ENCODE assay signal across 1 cellular context in the genomic region with DNA sequence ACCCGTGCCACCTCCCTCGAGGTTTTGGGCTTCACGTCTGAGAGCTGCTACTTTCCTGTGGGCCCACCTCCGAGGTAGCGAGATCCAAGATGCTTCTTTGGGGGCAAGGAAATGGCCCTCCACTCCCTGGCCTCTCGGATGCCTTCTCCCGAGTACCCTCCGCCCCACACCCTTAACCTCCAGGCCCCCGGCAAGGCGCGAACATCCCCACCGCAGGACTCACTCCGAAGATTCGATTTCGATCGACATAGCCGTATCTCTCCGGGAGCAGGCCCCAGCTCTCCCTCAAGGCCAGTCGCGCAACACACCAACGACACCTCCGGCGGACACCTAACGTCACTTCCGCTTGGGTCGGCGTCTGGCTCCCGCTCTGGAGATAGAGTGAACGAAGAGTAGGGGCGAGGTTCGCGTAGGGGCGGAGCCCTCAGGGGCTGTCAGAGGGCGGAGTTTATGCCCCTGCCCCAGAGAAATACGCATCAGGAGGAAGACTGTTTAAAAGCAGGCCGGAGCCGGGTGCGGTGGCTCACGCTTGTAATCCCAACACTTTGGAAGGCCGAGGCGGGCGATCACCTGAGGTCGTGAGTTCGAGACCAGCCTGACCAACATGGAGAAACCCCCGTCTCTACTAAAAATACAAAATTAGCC.
TF ChIP-seq lines count a peak whose summit lies in the region.

A gene (minus strand): TSS at position 315 of the 645 bp plus-strand sequence. CDS start 66 bp downstream, at position 249.

TF ChIP-seq in H1, 55 proteins besides CTCF, POLR2A, EP300 and RAD21 (continued from another document):
- TF ChIP-seq ZNF274 (IDR thresholded peaks at IDR 0.05; ENCODE audit: borderline replicate concordance, extremely low read depth, low read length) (no peak), RBBP5 (IDR thresholded peaks at IDR 0.05; ENCODE audit: borderline replicate concordance, low read depth, low read length) (peak; percentile 80), SAP30 (IDR thresholded peaks at IDR 0.05; ENCODE audit: insufficient read depth, insufficient replicate concordance, low read length) (no peak), CTBP2 (IDR thresholded peaks at IDR 0.05; ENCODE audit: borderline replicate concordance, insufficient read depth, insufficient read length, low read length) (no peak), YY1 (IDR thresholded peaks at IDR 0.05; ENCODE audit: low read depth, low read length) (no peak), GABPA (IDR thresholded peaks at IDR 0.05; ENCODE audit: borderline replicate concordance, insufficient read depth, low read length) (peak; percentile 93), MAFK (IDR thresholded peaks at IDR 0.05; ENCODE audit: low read depth, low read length) (no peak), SUZ12 (IDR thresholded peaks at IDR 0.05; ENCODE audit: low read length) (no peak), JUN (IDR thresholded peaks at IDR 0.05; ENCODE audit: low read depth, low read length) (no peak), HDAC6 (IDR thresholded peaks at IDR 0.05; ENCODE audit: low read depth, low read length) (no peak), CHD1 (IDR thresholded peaks at IDR 0.05; ENCODE audit: low read depth, low read length) (no peak), EZH2 (IDR thresholded peaks at IDR 0.05; ENCODE audit: low read depth, low read length, severe bottlenecking) (no peak), CBX8 (IDR thresholded peaks at IDR 0.05; ENCODE audit: borderline replicate concordance, low read depth, low read length) (no peak), TAF7 (optimal IDR thresholded peaks at IDR 0.05; ENCODE audit: borderline replicate concordance, low read depth, low read length) (peak; percentile 47), RFX5 (IDR thresholded peaks at IDR 0.05; ENCODE audit: borderline replicate concordance, low read depth, low read length) (no peak), HDAC2 (IDR thresholded peaks at IDR 0.05; ENCODE audit: borderline replicate concordance in 1 of 2, low read depth in 2 of 2, low read length in 2 of 2) (no peak), TEAD4 (IDR thresholded peaks at IDR 0.05; ENCODE audit: low read depth, low read length) (no peak), JUND (IDR thresholded peaks at IDR 0.05; ENCODE audit: low read length) (no peak), SP4 (IDR thresholded peaks at IDR 0.05; ENCODE audit: low read length) (no peak), NANOG (IDR thresholded peaks at IDR 0.05; ENCODE audit: insufficient read depth, low read depth, low read length, poor library complexity, severe bottlenecking) (no peak), POLR2AphosphoS5 (IDR thresholded peaks at IDR 0.05; ENCODE audit: low read depth, low read length) (peak; percentile 96), KDM1A (IDR thresholded peaks at IDR 0.05; ENCODE audit: borderline replicate concordance, low read length) (0 out of 2 replicates have a peak, but pooled peaks have one; percentile 83), SRF (IDR thresholded peaks at IDR 0.05; ENCODE audit: low read depth, low read length) (peak; percentile 70; the same call in 1 of the 2 replicates), POU5F1 (IDR thresholded peaks at IDR 0.05; ENCODE audit: low read depth, low read length) (no peak), SIN3A (conservative IDR thresholded peaks at IDR 0.05 in 1 of 2, IDR thresholded peaks at IDR 0.05 in 1 of 2; ENCODE audit: low read depth in 1 of 2, low read length in 2 of 2) (peak in 1 of 2 experiments; percentile 90; a peak in 2 of 4 replicates), CREB1 (IDR thresholded peaks at IDR 0.05) (peak; percentile 99), SIRT6 (IDR thresholded peaks at IDR 0.05; ENCODE audit: low read length) (no peak), ASH2L (IDR thresholded peaks at IDR 0.05; ENCODE audit: low read length) (peak; percentile 90), CHD2 (IDR thresholded peaks at IDR 0.05; ENCODE audit: low read length) (no peak), TAF1 (IDR thresholded peaks at IDR 0.05; ENCODE audit: low read depth, low read length) (peak; percentile 86; the same call in 1 of the 2 replicates), BACH1 (IDR thresholded peaks at IDR 0.05; ENCODE audit: low read length) (no peak), CBX5 (IDR thresholded peaks at IDR 0.05; ENCODE audit: low read depth, low read length) (no peak), EGR1 (IDR thresholded peaks at IDR 0.05; ENCODE audit: borderline replicate concordance, low read depth, low read length) (no peak), BCL11A (IDR thresholded peaks at IDR 0.05; ENCODE audit: low read depth in 2 of 2, low read length in 2 of 2) (no peak), TCF12 (IDR thresholded peaks at IDR 0.05; ENCODE audit: low read depth, low read length) (no peak), BRCA1 (IDR thresholded peaks at IDR 0.05; ENCODE audit: low read depth, low read length) (peak; percentile 44; the same call in 1 of the 2 replicates), SP1 (IDR thresholded peaks at IDR 0.05; ENCODE audit: low read depth, low read length) (no peak), RXRA (IDR thresholded peaks at IDR 0.05; ENCODE audit: insufficient read depth, low read depth, low read length) (no peak), SIX5 (IDR thresholded peaks at IDR 0.05; ENCODE audit: low read depth, low read length) (0 out of 2 replicates have a peak, but pooled peaks have one; percentile 21), SP2 (IDR thresholded peaks at IDR 0.05; ENCODE audit: low read length) (no peak)
- TF ChIP-seq, protein P1, sequence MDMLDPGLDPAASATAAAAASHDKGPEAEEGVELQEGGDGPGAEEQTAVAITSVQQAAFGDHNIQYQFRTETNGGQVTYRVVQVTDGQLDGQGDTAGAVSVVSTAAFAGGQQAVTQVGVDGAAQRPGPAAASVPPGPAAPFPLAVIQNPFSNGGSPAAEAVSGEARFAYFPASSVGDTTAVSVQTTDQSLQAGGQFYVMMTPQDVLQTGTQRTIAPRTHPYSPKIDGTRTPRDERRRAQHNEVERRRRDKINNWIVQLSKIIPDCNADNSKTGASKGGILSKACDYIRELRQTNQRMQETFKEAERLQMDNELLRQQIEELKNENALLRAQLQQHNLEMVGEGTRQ (IDR thresholded peaks at IDR 0.05; ENCODE audit: low read length), result no peak
- TF ChIP-seq, protein P2, sequence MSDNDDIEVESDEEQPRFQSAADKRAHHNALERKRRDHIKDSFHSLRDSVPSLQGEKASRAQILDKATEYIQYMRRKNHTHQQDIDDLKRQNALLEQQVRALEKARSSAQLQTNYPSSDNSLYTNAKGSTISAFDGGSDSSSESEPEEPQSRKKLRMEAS (IDR thresholded peaks at IDR 0.05), result no peak
- TF ChIP-seq, protein P3, sequence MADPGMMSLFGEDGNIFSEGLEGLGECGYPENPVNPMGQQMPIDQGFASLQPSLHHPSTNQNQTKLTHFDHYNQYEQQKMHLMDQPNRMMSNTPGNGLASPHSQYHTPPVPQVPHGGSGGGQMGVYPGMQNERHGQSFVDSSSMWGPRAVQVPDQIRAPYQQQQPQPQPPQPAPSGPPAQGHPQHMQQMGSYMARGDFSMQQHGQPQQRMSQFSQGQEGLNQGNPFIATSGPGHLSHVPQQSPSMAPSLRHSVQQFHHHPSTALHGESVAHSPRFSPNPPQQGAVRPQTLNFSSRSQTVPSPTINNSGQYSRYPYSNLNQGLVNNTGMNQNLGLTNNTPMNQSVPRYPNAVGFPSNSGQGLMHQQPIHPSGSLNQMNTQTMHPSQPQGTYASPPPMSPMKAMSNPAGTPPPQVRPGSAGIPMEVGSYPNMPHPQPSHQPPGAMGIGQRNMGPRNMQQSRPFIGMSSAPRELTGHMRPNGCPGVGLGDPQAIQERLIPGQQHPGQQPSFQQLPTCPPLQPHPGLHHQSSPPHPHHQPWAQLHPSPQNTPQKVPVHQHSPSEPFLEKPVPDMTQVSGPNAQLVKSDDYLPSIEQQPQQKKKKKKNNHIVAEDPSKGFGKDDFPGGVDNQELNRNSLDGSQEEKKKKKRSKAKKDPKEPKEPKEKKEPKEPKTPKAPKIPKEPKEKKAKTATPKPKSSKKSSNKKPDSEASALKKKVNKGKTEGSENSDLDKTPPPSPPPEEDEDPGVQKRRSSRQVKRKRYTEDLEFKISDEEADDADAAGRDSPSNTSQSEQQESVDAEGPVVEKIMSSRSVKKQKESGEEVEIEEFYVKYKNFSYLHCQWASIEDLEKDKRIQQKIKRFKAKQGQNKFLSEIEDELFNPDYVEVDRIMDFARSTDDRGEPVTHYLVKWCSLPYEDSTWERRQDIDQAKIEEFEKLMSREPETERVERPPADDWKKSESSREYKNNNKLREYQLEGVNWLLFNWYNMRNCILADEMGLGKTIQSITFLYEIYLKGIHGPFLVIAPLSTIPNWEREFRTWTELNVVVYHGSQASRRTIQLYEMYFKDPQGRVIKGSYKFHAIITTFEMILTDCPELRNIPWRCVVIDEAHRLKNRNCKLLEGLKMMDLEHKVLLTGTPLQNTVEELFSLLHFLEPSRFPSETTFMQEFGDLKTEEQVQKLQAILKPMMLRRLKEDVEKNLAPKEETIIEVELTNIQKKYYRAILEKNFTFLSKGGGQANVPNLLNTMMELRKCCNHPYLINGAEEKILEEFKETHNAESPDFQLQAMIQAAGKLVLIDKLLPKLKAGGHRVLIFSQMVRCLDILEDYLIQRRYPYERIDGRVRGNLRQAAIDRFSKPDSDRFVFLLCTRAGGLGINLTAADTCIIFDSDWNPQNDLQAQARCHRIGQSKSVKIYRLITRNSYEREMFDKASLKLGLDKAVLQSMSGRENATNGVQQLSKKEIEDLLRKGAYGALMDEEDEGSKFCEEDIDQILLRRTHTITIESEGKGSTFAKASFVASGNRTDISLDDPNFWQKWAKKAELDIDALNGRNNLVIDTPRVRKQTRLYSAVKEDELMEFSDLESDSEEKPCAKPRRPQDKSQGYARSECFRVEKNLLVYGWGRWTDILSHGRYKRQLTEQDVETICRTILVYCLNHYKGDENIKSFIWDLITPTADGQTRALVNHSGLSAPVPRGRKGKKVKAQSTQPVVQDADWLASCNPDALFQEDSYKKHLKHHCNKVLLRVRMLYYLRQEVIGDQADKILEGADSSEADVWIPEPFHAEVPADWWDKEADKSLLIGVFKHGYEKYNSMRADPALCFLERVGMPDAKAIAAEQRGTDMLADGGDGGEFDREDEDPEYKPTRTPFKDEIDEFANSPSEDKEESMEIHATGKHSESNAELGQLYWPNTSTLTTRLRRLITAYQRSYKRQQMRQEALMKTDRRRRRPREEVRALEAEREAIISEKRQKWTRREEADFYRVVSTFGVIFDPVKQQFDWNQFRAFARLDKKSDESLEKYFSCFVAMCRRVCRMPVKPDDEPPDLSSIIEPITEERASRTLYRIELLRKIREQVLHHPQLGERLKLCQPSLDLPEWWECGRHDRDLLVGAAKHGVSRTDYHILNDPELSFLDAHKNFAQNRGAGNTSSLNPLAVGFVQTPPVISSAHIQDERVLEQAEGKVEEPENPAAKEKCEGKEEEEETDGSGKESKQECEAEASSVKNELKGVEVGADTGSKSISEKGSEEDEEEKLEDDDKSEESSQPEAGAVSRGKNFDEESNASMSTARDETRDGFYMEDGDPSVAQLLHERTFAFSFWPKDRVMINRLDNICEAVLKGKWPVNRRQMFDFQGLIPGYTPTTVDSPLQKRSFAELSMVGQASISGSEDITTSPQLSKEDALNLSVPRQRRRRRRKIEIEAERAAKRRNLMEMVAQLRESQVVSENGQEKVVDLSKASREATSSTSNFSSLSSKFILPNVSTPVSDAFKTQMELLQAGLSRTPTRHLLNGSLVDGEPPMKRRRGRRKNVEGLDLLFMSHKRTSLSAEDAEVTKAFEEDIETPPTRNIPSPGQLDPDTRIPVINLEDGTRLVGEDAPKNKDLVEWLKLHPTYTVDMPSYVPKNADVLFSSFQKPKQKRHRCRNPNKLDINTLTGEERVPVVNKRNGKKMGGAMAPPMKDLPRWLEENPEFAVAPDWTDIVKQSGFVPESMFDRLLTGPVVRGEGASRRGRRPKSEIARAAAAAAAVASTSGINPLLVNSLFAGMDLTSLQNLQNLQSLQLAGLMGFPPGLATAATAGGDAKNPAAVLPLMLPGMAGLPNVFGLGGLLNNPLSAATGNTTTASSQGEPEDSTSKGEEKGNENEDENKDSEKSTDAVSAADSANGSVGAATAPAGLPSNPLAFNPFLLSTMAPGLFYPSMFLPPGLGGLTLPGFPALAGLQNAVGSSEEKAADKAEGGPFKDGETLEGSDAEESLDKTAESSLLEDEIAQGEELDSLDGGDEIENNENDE (IDR thresholded peaks at IDR 0.05; ENCODE audit: insufficient replicate concordance, low read length), result no peak
- TF ChIP-seq, protein P4, sequence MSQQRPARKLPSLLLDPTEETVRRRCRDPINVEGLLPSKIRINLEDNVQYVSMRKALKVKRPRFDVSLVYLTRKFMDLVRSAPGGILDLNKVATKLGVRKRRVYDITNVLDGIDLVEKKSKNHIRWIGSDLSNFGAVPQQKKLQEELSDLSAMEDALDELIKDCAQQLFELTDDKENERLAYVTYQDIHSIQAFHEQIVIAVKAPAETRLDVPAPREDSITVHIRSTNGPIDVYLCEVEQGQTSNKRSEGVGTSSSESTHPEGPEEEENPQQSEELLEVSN (IDR thresholded peaks at IDR 0.05), result no peak
- TF ChIP-seq, protein P5, sequence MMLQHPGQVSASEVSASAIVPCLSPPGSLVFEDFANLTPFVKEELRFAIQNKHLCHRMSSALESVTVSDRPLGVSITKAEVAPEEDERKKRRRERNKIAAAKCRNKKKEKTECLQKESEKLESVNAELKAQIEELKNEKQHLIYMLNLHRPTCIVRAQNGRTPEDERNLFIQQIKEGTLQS (IDR thresholded peaks at IDR 0.05; ENCODE audit: insufficient read depth, low read depth, low read length), result peak; percentile 83
